Comparison of ENCODE assay signal across 15 cellular contexts in the genomic region with DNA sequence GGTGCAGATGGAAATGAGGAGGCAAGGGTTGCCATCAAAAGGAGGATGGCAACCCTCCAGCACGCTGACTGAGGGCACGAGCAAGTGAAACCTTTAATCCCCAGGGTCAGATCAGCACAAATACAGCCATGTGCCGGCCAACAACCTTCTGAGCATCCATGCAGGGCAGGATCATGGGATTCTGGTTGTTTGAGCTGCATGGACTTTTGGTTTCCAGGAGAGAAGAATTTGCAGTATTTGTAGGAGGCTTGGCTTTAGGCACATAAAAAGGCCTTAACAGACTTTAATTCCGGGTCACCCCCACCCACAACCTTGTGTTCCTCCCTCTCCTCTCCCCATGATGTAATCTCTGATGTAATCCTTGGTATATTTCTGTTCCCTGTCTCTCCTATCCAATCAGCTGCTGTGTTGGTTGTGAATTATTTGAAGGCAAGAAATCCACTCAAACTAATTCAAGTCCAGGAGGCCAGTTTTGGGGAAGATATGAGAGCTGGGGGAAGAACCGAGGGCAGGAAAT.
DNase-seq lines count a peak whose midpoint lies in the region; ATAC-seq and TF ChIP-seq lines count a peak whose summit lies in the region.
"Had no signal": no experiment of that assay in that cellular context is flagged by ENCODE, and none has a peak within 500 bp of the region (broad histone marks: within the 10 kb centered on the region; RNA-seq: fewer than 3 reads in every experiment).

No MANE protein-coding gene starts in this region.

- no peak overlapping the region for H3K27ac Mint-ChIP-seq in naive thymus-derived CD4-positive, alpha-beta T cell

- no peaks in the 10 kb centered on the region for H3K36me3 Mint-ChIP-seq in naive thymus-derived CD4-positive, alpha-beta T cell
- H3K36me3 Mint-ChIP-seq: activated naive CD4-positive, alpha-beta T cell treated with anti-CD3 and anti-CD28 coated beads, Interleukin-2, amount 50 U/mL, for 72 hours had no signal

- H3K4me3 ChIP-seq in cardiac fibroblast (replicated peaks in 1 of 2; ENCODE audit: low read depth in 2 of 2, low read length in 2 of 2), result no peak overlapping the region
- H3K4me3 ChIP-seq in naive thymus-derived CD4-positive, alpha-beta T cell (ENCODE audit: low read length), result no peak overlapping the region
- H3K4me3 ChIP-seq: smooth muscle cell had no signal

- no peaks in the 10 kb centered on the region for H3K27me3 ChIP-seq in naive thymus-derived CD4-positive, alpha-beta T cell (ENCODE audit: control insufficient read depth in 2 of 2, insufficient read depth in 2 of 2, low read length in 2 of 2)
- H3K27me3 ChIP-seq: BE2C had no signal

- no peak overlapping the region for H3K27ac ChIP-seq in naive thymus-derived CD4-positive, alpha-beta T cell (ENCODE audit: low read depth, low read length)

- no peaks in the 10 kb centered on the region for H3K27me3 Mint-ChIP-seq in naive thymus-derived CD4-positive, alpha-beta T cell

- no peaks in the 10 kb centered on the region for H3K9me3 ChIP-seq in naive thymus-derived CD4-positive, alpha-beta T cell (ENCODE audit: control insufficient read depth in 2 of 3, low read length in 3 of 3)
- H3K9me3 ChIP-seq: BE2C had no signal

- intact Hi-C loops in naive thymus-derived CD4-positive, alpha-beta T cell (cut with micrococcal nuclease), result no loop called here

- H3K4me3 Mint-ChIP-seq in naive thymus-derived CD4-positive, alpha-beta T cell, result no peak overlapping the region

- H3K36me3 ChIP-seq in naive thymus-derived CD4-positive, alpha-beta T cell (ENCODE audit: control insufficient read depth in 2 of 3, insufficient read depth in 3 of 3, low read length in 3 of 3), result no peaks in the 10 kb centered on the region
- H3K36me3 ChIP-seq: BE2C had no signal

- no peaks in the 10 kb centered on the region for H3K9me3 Mint-ChIP-seq in naive thymus-derived CD4-positive, alpha-beta T cell
- H3K9me3 Mint-ChIP-seq: activated naive CD4-positive, alpha-beta T cell treated with anti-CD3 and anti-CD28 coated beads, Interleukin-2, amount 50 U/mL, for 72 hours had no signal

- DNase-seq in EL (peak; percentile 56), NCI-H226 (peak; percentile 49), cardiac fibroblast (ENCODE audit: low read depth in 2 of 2) (peak; percentile 6 to 13), HUDEP-2 (lab: John Stamatoyannopoulos, UW; ENCODE audit: unreplicated experiment in 76 of 76) (no peak), NCI-H510A treated with DMSO at 0.1 percent for 48 hours (lab: John Stamatoyannopoulos, UW) (no peak)
- DNase-seq in naive thymus-derived CD4-positive, alpha-beta T cell, result no peak
- no peak for DNase-seq in activated T-cell treated with anti-CD3 and anti-CD28 coated beads, Interleukin-2, amount 50 U/mL, for 48 hours
- DNase-seq: activated CD4-positive, alpha-beta T cell treated with anti-CD3 and anti-CD28 coated beads, Interleukin-2, amount 50 U/mL, for 1 hour; activated T-cell treated with anti-CD3 and anti-CD28 coated beads, Interleukin-2, amount 50 U/mL, for 1 hour; BE2C; NCI-H2029 treated with DMSO at 0.1 percent for 48 hours; stimulated activated naive CD8-positive, alpha-beta T cell treated with anti-CD3 and anti-CD28 coated beads, Interleukin-15, Interleukin-2, amounts not matched to agents 100 U/mL and 50 U/mL, for 24 hours had no signal

- POLR2A ChIA-PET in naive thymus-derived CD4-positive, alpha-beta T cell (lab: Charles Lee), result no interaction called here

- H3K4me1 ChIP-seq in naive thymus-derived CD4-positive, alpha-beta T cell (ENCODE audit: control insufficient read depth in 2 of 2, insufficient read depth in 2 of 2, low read length in 2 of 2), result no peaks in the 10 kb centered on the region

- ATAC-seq in naive thymus-derived CD4-positive, alpha-beta T cell, result peak; percentile 51
- no peak for ATAC-seq in GM19455 (IDR thresholded peaks at IDR 0.05; ENCODE audit: unreplicated experiment)
- ATAC-seq: activated naive CD4-positive, alpha-beta T cell treated with anti-CD3 and anti-CD28 coated beads, Interleukin-2, amount 50 U/mL, for 72 hours; stimulated activated naive CD8-positive, alpha-beta T cell treated with anti-CD3 and anti-CD28 coated beads, Interleukin-15, Interleukin-2, amounts not matched to agents 100 U/mL and 50 U/mL, for 24 hours had no signal

- peaks cover 0 to 4% (median 0%) of the 10 kb centered on the region in 7 donors for H3K4me1 Mint-ChIP-seq in naive thymus-derived CD4-positive, alpha-beta T cell

- CTCF ChIA-PET in naive thymus-derived CD4-positive, alpha-beta T cell (lab: Charles Lee), result no interaction called here

- no peak for TF ChIP-seq CTCF in cardiac fibroblast (IDR thresholded peaks at IDR 0.05; ENCODE audit: low read depth, low read length)

Comparison
In these comparisons a context has a peak if more than half of its experiments do, and no peak if none do; other contexts are left out.
1. DNase-seq: peak in EL (single experiment), NCI-H226 (single experiment) and cardiac fibroblast (2 of 2); none in naive thymus-derived CD4-positive, alpha-beta T cell (0 of 9), activated T-cell treated with anti-CD3 and anti-CD28 coated beads, Interleukin-2, amount 50 U/mL, for 48 hours (0 of 2), HUDEP-2 (0 of 76) and NCI-H510A treated with DMSO at 0.1 percent for 48 hours (single experiment).